8 cellular contexts compared by ENCODE assay signal in the genomic region with DNA sequence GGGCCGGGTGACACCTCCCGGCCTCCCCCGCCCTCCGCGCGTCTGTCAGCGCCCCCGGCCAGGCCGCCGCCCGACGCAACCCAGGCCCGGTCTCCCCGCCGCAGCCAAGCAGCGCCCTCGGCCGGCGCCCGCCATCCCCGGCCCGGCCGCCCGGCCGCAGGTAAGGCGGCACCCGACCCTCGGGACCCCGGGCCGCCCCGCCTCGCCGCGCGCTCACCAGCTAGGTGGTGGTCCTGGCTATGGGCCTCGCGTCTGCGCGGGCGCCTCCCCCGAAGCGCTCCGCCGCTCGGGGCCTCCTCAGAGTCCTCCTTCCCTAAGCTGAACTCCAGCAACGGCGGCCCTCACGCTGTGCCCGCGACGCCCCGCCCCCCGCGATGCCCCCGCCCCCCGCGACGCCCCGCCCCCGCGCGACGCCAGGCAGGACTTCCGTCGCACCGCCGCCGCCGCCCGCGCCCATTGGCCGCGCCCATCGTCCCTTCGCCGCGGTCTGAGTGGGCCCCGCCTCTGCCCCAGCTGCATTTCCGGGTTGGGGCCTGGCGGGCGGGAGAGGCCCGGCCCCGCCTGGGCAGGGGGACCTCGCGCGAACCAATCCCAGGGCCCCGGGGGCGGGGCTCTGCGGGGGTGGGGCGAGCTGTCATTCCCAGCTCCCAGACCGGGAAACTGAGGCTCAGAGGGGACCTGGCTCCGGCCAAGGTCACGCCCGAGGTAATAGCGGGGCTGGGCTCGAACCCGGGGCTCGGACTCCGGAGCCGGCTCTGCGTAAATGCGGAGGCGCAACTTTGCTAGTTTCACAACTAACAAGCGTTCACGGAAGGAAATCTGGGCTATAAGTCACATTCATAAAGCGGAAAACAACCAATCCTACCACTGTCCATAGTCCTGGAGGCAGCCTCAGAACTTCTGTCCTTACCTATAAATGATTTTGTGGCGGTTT. TPM values are rescaled to one million over a fixed set of nuclear protein-coding genes. Genes with fewer than 3 reads are reported as not detected.
DNase-seq lines count a peak whose midpoint lies in the region; ATAC-seq, FAIRE-seq and TF ChIP-seq lines count a peak whose summit lies in the region.

No MANE protein-coding gene starts in this region.

- H3K9me3 ChIP-seq in adrenal gland (replicated peaks in 1 of 3) (no peaks in the 10 kb centered on the region), heart right ventricle (no peaks in the 10 kb centered on the region), upper lobe of right lung (no peaks in the 10 kb centered on the region)

- H3K27me3 Mint-ChIP-seq in progenitor cell of endocrine pancreas: no peaks in the 10 kb centered on the region

- peak overlapping the region; percentile 71 for H3K4me3 Mint-ChIP-seq in progenitor cell of endocrine pancreas (ENCODE audit: low read depth)

- intact Hi-C loops in adrenal gland (cut with DNase I): no loop called here
- intact Hi-C loops in heart right ventricle (cut with DNase I): no loop called here
- intact Hi-C loops in upper lobe of right lung (cut with DNase I): no loop called here

- 0 to 3% (median 1%) methylated on average over 15 to 107 of the region's 107 CpGs for WGBS in adrenal gland, 4 donors
- 1 to 2% methylated on average over 85 to 104 of the region's 107 CpGs for WGBS in heart right ventricle, 2 donors

- DNase-seq in GM12892 (ENCODE audit: insufficient read length) (peak; percentile 93), NCI-H1436 treated with DMSO at 0.1 percent for 48 hours (lab: John Stamatoyannopoulos, UW) (peak; percentile 55), SW480 (ENCODE audit: low spot score) (peak; percentile 89), adrenal gland (peak; percentile 95 to 98 (median 96)), heart right ventricle (peak; percentile 95 to 97), progenitor cell of endocrine pancreas (ENCODE audit: low spot score, unreplicated experiment) (peak; percentile 92), upper lobe of right lung (peak; percentile 98)

- no peaks in the 10 kb centered on the region for H3K9me3 Mint-ChIP-seq in progenitor cell of endocrine pancreas (ENCODE audit: low read depth)

- TF ChIP-seq POLR2A in GM12892 (IDR thresholded peaks at IDR 0.05; ENCODE audit: low read depth, low read length): peak; percentile 71; the same call in 1 of the 2 replicates
- peak; percentile 69 to 87 for TF ChIP-seq POLR2A in adrenal gland (IDR thresholded peaks at IDR 0.05)

- H3K4me1 ChIP-seq in adrenal gland (replicated peaks in 1 of 2) (peaks cover 11 to 21% of the 10 kb centered on the region in 2 donors), heart right ventricle (peaks cover 6 to 43% (median 33%) of the 10 kb centered on the region in 9 donors), upper lobe of right lung (peaks cover 22% of the 10 kb centered on the region)

- H3K36me3 Mint-ChIP-seq in progenitor cell of endocrine pancreas (ENCODE audit: insufficient read depth): peaks cover 2% of the 10 kb centered on the region

- H3K27me3 ChIP-seq in adrenal gland (no peaks in the 10 kb centered on the region), heart right ventricle (no peaks in the 10 kb centered on the region), upper lobe of right lung (no peaks in the 10 kb centered on the region)

- TF ChIP-seq CTCF in adrenal gland (IDR thresholded peaks at IDR 0.05) (no peak), heart right ventricle (IDR thresholded peaks at IDR 0.05) (no peak), progenitor cell of endocrine pancreas (IDR thresholded peaks at IDR 0.05; ENCODE audit: unreplicated experiment) (no peak), upper lobe of right lung (IDR thresholded peaks at IDR 0.05) (no peak)

- peak; percentile 89 for ATAC-seq in HG02852 (IDR thresholded peaks at IDR 0.05; ENCODE audit: unreplicated experiment)
- ATAC-seq in heart right ventricle: peak; percentile 95 to 99 (median 98)
- peak; percentile 96 for ATAC-seq in upper lobe of right lung

- peak overlapping the region in 4 of 5 donors; percentile 59 to 96 (median 76) for H3K27ac ChIP-seq in adrenal gland
- H3K27ac ChIP-seq in heart right ventricle: peak overlapping the region; percentile 60 to 93 (median 82)
- H3K27ac ChIP-seq in upper lobe of right lung: peak overlapping the region; percentile 89

- peak; percentile 83 for FAIRE-seq in GM12892 (lab: Jason Lieb, UNC)

- H3K4me1 Mint-ChIP-seq in progenitor cell of endocrine pancreas (ENCODE audit: low read depth): peaks cover 8% of the 10 kb centered on the region

- H3K36me3 ChIP-seq in adrenal gland (replicated peaks in 1 of 2) (peaks cover 0 to 11% of the 10 kb centered on the region in 2 donors), heart right ventricle (peaks cover 0 to 19% (median 4%) of the 10 kb centered on the region in 9 donors), upper lobe of right lung (peaks cover 12% of the 10 kb centered on the region)

- H3K4me3 ChIP-seq in adrenal gland (peak overlapping the region in 3 of 4 donors; percentile 62 to 83 (median 71)), heart right ventricle (peak overlapping the region; percentile 4 to 96 (median 69)), upper lobe of right lung (peak overlapping the region; percentile 72)

- H3K27ac Mint-ChIP-seq in progenitor cell of endocrine pancreas: peak overlapping the region; percentile 33

RNA-seq across cellular contexts. Expression of a gene that starts 9.0 kb away (rescaled TPM):
- 20.0 TPM for polyA plus RNA-seq in GM12892 (2012; ENCODE audit: missing spikeins)
- total RNA-seq in adrenal gland: 10 to 100 TPM; 14.0 to 81.5 (median 18.9) TPM
- polyA plus RNA-seq in adrenal gland: 10 to 100 TPM; 11.0 to 21.8 (median 13.4) TPM
- total RNA-seq in heart right ventricle: 10 to 100 TPM in 6 of 10 donors, 1 to 10 TPM in 4; 8.5 to 22.4 (median 11.7) TPM
- polyA plus RNA-seq in heart right ventricle: 10 to 100 TPM in 1 of 2 donors, 1 to 10 TPM in 1; 8.7 to 11.7 TPM
- 21.4 and 24.5 TPM in 2 replicates for total RNA-seq in progenitor cell of endocrine pancreas
- 23.8 TPM for total RNA-seq in upper lobe of right lung

RNA-seq across cellular contexts. Expression of a gene that starts 46.7 kb away (rescaled TPM):
- polyA plus RNA-seq in GM12892 (2012; ENCODE audit: missing spikeins): 0.17 TPM
- total RNA-seq in adrenal gland (1 to 10 TPM in 5 of 8 donors, under 1 TPM in 2, not detected in 1; 0.35 to 2.1 (median 1.4) TPM), heart right ventricle (under 1 TPM in 9 of 10 donors, not detected in 1; 0.11 to 0.75 (median 0.40) TPM), progenitor cell of endocrine pancreas (6.3 and 6.6 TPM in 2 replicates), upper lobe of right lung (0.81 TPM)
- polyA plus RNA-seq in adrenal gland (1 to 10 TPM in 2 of 3 donors, not detected in 1; 2.6 to 2.7 TPM), heart right ventricle (under 1 TPM; 0.46 to 0.66 TPM)

Comparison
In these comparisons a context has a peak if more than half of its experiments do, and no peak if none do; other contexts are left out.
1. Peak in every context shown above with its lines: DNase-seq, ATAC-seq, H3K4me3 ChIP-seq and H3K27ac ChIP-seq.